ENCODE assay signal across 26 cellular contexts in the genomic region with DNA sequence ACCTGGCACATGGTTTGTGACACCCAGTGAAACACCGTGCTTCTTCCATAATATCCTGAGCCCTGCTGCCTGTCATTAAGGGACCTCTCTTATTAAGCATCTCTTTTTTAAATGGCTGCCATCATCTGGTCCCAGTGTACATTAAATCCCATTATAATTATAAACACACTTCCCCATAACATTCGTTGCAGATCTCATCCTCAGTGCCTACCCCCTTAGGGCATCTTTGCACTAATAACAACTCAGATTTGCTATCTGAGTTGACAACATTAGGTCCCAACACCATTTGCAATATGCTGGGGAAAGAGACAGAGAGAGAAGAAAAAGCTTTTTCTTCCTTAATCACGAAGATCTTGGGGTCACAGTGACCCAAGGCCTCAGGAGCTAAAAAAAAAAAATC. TPM values are rescaled to one million over a fixed set of nuclear protein-coding genes. Genes with fewer than 3 reads are reported as not detected.
"Had no signal": no experiment of that assay in that cellular context is flagged by ENCODE, and none has a peak within 500 bp of the region (broad histone marks: within the 10 kb centered on the region; RNA-seq: fewer than 3 reads in every experiment).

No MANE protein-coding gene starts in this region.

- H3K4me1 ChIP-seq: colonic mucosa had no signal

- H3K27ac ChIP-seq: colonic mucosa, coronary artery, dorsolateral prefrontal cortex, epithelial cell of prostate, esophagus muscularis mucosa, esophagus squamous epithelium, foreskin keratinocyte, gastroesophageal sphincter, heart left ventricle, heart right ventricle had no signal

- H3K27me3 ChIP-seq: dorsolateral prefrontal cortex, esophagus muscularis mucosa, gastrocnemius medialis, gastroesophageal sphincter had no signal

- H3K4me3 Mint-ChIP-seq: dendritic cell treated with granulocyte-macrophage colony-stimulating factor and Interleukin-4, amounts not matched to agents 40 ng/mL and 50 ng/mL, for 4 days; effector memory CD8-positive, alpha-beta T cell; endodermal cell had no signal

- H3K4me3 ChIP-seq: colonic mucosa, coronary artery, dorsolateral prefrontal cortex, esophagus muscularis mucosa, esophagus squamous epithelium, gastrocnemius medialis, gastroesophageal sphincter, heart left ventricle, heart right ventricle had no signal

- H3K9me3 Mint-ChIP-seq: dendritic cell treated with granulocyte-macrophage colony-stimulating factor and Interleukin-4, amounts not matched to agents 40 ng/mL and 50 ng/mL, for 4 days; effector memory CD8-positive, alpha-beta T cell; endodermal cell had no signal

- H3K27ac Mint-ChIP-seq: dendritic cell treated with granulocyte-macrophage colony-stimulating factor and Interleukin-4, amounts not matched to agents 40 ng/mL and 50 ng/mL, for 4 days; effector memory CD8-positive, alpha-beta T cell; endodermal cell had no signal

- DNase-seq: colonic mucosa; cortex of kidney; dermis blood vessel endothelial cell; dorsolateral prefrontal cortex; effector CD4-positive, alpha-beta T cell; effector CD8-positive, alpha-beta T cell; effector memory CD4-positive, alpha-beta T cell; effector memory CD8-positive, alpha-beta T cell; endodermal cell; erythroblast; esophagus squamous epithelium; foreskin fibroblast; foreskin keratinocyte; foreskin melanocyte; glutamatergic neuron; head of caudate nucleus; heart left ventricle; heart right ventricle had no signal

- ATAC-seq: effector memory CD8-positive, alpha-beta T cell; esophagus mucosa; foreskin keratinocyte; gastrocnemius medialis; gastroesophageal sphincter; heart left ventricle; heart right ventricle had no signal

- H3K36me3 ChIP-seq: colonic mucosa, esophagus muscularis mucosa, esophagus squamous epithelium, gastrocnemius medialis, gastroesophageal sphincter, heart left ventricle, heart right ventricle had no signal

- H3K9me3 ChIP-seq: colonic mucosa, esophagus muscularis mucosa, esophagus squamous epithelium, gastrocnemius medialis, gastroesophageal sphincter, heart left ventricle, heart right ventricle had no signal

RNA-seq across cellular contexts. Expression of a gene that starts 4.7 kb away (rescaled TPM):
- total RNA-seq: fibroblast of lung, foreskin keratinocyte had no signal
- polyA plus RNA-seq: fibroblast of lung, foreskin keratinocyte had no signal
